In the genomic region with DNA sequence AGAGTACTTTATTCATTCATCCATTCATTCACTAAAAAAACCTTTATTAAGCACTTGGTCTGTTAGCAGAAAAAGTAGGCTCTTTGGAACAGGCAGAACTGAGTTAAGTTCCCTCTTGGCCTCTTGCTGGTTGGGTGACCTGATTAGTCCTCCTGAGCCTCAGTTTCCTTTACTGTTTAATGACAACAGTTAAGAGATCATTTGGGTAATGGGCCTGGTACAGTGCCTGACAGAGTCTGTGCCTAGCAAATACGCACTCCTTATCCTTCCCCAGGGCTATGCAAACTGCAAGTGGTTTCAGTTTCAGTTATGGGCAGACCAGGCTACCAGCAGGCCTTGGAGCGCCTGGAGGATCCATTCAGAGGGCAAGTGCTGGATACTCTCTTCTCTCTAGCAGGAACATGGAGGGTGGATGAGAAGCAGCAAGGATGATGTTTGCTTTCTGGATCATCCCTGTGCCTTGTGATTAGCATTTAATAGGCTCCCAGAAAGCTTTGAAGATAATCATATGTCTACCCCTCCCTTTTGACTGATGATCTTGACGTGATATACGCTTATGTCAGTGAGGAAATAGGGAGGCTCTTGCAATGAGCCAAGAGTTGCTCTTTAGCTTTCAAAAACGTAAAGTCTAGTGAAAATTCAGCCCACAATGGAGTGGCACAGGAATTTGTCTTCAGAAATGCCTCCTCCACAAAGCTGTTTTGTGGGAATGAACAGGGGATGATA, we compare ENCODE assay signal across 2 cellular contexts.
TF ChIP-seq lines count a peak whose summit lies in the region.

No MANE protein-coding gene starts in this region.

TF ChIP-seq in IMR-90, 13 proteins besides CTCF, POLR2A, EP300 and RAD21:
- TF ChIP-seq MXI1 (IDR thresholded peaks at IDR 0.05; ENCODE audit: borderline replicate concordance, low read depth, low read length) (no peak), CEBPB (IDR thresholded peaks at IDR 0.05; ENCODE audit: low read depth, low read length) (no peak), CHD1 (IDR thresholded peaks at IDR 0.05; ENCODE audit: low read depth, low read length) (no peak), BHLHE40 (IDR thresholded peaks at IDR 0.05; ENCODE audit: low read depth, low read length) (no peak), RCOR1 (IDR thresholded peaks at IDR 0.05; ENCODE audit: insufficient replicate concordance, low read length) (no peak), MAZ (IDR thresholded peaks at IDR 0.05; ENCODE audit: borderline replicate concordance, low read depth, low read length) (no peak), SMC3 (IDR thresholded peaks at IDR 0.05; ENCODE audit: low read depth, low read length) (no peak), NFE2L2 (IDR thresholded peaks at IDR 0.05; ENCODE audit: low read depth, low read length) (no peak), FOS (IDR thresholded peaks at IDR 0.05; ENCODE audit: low read depth, low read length) (no peak), RFX5 (IDR thresholded peaks at IDR 0.05; ENCODE audit: low read depth, low read length) (no peak), MAFK (IDR thresholded peaks at IDR 0.05; ENCODE audit: low read depth, low read length) (no peak)
- TF ChIP-seq, protein P1, sequence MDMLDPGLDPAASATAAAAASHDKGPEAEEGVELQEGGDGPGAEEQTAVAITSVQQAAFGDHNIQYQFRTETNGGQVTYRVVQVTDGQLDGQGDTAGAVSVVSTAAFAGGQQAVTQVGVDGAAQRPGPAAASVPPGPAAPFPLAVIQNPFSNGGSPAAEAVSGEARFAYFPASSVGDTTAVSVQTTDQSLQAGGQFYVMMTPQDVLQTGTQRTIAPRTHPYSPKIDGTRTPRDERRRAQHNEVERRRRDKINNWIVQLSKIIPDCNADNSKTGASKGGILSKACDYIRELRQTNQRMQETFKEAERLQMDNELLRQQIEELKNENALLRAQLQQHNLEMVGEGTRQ (IDR thresholded peaks at IDR 0.05; ENCODE audit: low read depth, low read length): no peak
- TF ChIP-seq, protein P2, sequence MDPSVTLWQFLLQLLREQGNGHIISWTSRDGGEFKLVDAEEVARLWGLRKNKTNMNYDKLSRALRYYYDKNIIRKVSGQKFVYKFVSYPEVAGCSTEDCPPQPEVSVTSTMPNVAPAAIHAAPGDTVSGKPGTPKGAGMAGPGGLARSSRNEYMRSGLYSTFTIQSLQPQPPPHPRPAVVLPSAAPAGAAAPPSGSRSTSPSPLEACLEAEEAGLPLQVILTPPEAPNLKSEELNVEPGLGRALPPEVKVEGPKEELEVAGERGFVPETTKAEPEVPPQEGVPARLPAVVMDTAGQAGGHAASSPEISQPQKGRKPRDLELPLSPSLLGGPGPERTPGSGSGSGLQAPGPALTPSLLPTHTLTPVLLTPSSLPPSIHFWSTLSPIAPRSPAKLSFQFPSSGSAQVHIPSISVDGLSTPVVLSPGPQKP (IDR thresholded peaks at IDR 0.05; ENCODE audit: borderline replicate concordance, low read depth, low read length): no peak
TF ChIP-seq in IMR-90: peak in this region for 0.

TF ChIP-seq in GM12878, 131 proteins besides CTCF, POLR2A, EP300 and RAD21:
- no peak for TF ChIP-seq EZH2 (IDR thresholded peaks at IDR 0.05; ENCODE audit: borderline replicate concordance, control insufficient read depth, low read depth, low read length)
- TF ChIP-seq RFX5 (IDR thresholded peaks at IDR 0.05; ENCODE audit: low read depth, low read length): no peak
- TF ChIP-seq ATF3 (IDR thresholded peaks at IDR 0.05; ENCODE audit: borderline replicate concordance, extremely low read depth, low read depth, low read length): no peak
- TF ChIP-seq ZNF622 (IDR thresholded peaks at IDR 0.05): no peak
- no peak for TF ChIP-seq MEF2A (IDR thresholded peaks at IDR 0.05; ENCODE audit: insufficient read depth, low read depth, low read length)
- TF ChIP-seq PKNOX1 (IDR thresholded peaks at IDR 0.05): no peak
- TF ChIP-seq ZSCAN29 (IDR thresholded peaks at IDR 0.05): no peak
- no peak for TF ChIP-seq PRDM15 (CRISPR knock-in tag; IDR thresholded peaks at IDR 0.05)
- TF ChIP-seq POLR2AphosphoS5 (IDR thresholded peaks at IDR 0.05; ENCODE audit: low read length): no peak
- no peak for TF ChIP-seq YY1 (IDR thresholded peaks at IDR 0.05; ENCODE audit: low read depth, low read length)
- TF ChIP-seq NR2F1 (conservative IDR thresholded peaks at IDR 0.05): no peak
- TF ChIP-seq HDAC2 (IDR thresholded peaks at IDR 0.05): no peak
- no peak for TF ChIP-seq SMC3 (IDR thresholded peaks at IDR 0.05; ENCODE audit: borderline replicate concordance, low read length)
- TF ChIP-seq RELA (IDR thresholded peaks at IDR 0.05; ENCODE audit: borderline replicate concordance, partially characterized antibody): no peak
- TF ChIP-seq, protein P3, sequence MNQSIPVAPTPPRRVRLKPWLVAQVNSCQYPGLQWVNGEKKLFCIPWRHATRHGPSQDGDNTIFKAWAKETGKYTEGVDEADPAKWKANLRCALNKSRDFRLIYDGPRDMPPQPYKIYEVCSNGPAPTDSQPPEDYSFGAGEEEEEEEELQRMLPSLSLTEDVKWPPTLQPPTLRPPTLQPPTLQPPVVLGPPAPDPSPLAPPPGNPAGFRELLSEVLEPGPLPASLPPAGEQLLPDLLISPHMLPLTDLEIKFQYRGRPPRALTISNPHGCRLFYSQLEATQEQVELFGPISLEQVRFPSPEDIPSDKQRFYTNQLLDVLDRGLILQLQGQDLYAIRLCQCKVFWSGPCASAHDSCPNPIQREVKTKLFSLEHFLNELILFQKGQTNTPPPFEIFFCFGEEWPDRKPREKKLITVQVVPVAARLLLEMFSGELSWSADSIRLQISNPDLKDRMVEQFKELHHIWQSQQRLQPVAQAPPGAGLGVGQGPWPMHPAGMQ (IDR thresholded peaks at IDR 0.05; ENCODE audit: borderline replicate concordance): no peak
- no peak for TF ChIP-seq RCOR1 (conservative IDR thresholded peaks at IDR 0.05; ENCODE audit: low read depth, low read length)
- no peak for TF ChIP-seq TCF12 (IDR thresholded peaks at IDR 0.05; ENCODE audit: low read depth, low read length)
